Comparison of ENCODE assay signal across 1 cellular context in genomic region chr16:28722852-28723650, GRCh38. TPM values are rescaled to one million over a fixed set of nuclear protein-coding genes. Genes with fewer than 3 reads are reported as not detected.
"Had no signal": no experiment of that assay in that cellular context is flagged by ENCODE, and none has a peak within 500 bp of the region (broad histone marks: within the 10 kb centered on the region; RNA-seq: fewer than 3 reads in every experiment).

No MANE protein-coding gene starts in this region.

RNA-seq across cellular contexts. Expression of gene NPIPB9, which starts 28.5 kb away (rescaled TPM):
- total RNA-seq: ascending aorta had no signal
